ENCODE assay signal across 1 cellular context in the genomic region with DNA sequence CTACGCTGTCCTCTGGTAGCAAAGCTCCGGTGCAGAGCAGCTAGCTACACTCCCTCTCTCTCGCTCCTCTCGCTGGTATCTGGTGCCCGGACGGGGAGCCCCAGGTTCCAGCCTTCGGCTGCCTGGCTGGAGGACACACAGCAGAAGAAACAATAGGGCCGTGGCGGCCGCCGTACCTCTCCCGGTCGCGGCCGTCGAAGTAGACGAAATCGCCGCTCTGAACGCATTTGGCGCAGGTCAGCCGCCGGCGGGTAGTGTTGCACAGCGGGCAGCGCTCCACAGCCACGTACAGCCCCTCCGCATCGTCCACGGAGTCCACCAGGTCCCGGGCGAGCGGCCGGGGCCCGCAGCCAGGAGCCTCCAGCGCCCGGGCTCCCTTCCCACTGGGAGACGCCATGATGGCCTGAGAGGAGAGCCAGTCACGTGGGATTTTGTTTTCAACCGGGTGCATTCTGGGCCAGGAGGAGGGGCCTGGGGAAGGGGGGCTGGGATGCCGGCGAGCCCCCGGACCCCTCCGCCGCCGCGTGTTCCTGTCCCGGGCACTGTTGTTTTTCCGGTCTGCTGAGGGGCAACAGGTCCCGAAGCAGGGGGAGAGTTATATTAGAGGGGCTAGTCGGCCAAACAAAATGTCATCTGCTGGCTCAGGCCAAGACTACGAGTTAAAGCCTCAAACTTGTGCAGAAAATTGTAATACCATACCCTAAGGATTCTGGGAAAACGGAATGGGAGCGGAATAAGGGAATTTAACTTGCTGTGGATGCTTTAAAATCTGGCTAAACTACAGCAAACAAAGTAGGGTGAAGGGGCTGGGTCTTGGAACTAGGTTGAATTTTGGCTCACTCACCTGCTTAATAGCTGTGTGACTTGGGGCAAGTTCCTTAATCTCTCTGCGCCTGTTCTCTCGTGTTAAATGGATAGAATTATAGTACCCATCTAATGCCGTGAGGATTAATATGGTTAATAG.
A peak's percentile ranks its signal among the peaks of the same experiment; 100 is the strongest.
TF ChIP-seq lines count a peak whose summit lies in the region.

A gene with protein sequence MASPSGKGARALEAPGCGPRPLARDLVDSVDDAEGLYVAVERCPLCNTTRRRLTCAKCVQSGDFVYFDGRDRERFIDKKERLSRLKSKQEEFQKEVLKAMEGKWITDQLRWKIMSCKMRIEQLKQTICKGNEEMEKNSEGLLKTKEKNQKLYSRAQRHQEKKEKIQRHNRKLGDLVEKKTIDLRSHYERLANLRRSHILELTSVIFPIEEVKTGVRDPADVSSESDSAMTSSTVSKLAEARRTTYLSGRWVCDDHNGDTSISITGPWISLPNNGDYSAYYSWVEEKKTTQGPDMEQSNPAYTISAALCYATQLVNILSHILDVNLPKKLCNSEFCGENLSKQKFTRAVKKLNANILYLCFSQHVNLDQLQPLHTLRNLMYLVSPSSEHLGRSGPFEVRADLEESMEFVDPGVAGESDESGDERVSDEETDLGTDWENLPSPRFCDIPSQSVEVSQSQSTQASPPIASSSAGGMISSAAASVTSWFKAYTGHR (minus strand): TSS at position 405 of the 964 bp plus-strand sequence. CDS start 8 bp downstream, at position 397.

TF ChIP-seq in HepG2, 621 proteins besides CTCF, POLR2A, EP300 and RAD21 (continued from another document and continues in another):
- TF ChIP-seq MYNN (CRISPR knock-in tag; IDR thresholded peaks at IDR 0.05; ENCODE audit: low read depth) (0 out of 2 replicates have a peak, but pooled peaks have one; percentile 67), KLF9 (CRISPR knock-in tag; IDR thresholded peaks at IDR 0.05; ENCODE audit: low read depth) (peak; percentile 25; the same call in 1 of the 2 replicates), SAP130 (CRISPR knock-in tag; IDR thresholded peaks at IDR 0.05; ENCODE audit: low read depth) (peak; percentile 96), ZFP62 (CRISPR knock-in tag; IDR thresholded peaks at IDR 0.05) (no peak), PCBP2 (optimal IDR thresholded peaks at IDR 0.05; ENCODE audit: low read depth, low read length, poor library complexity, severe bottlenecking) (no peak), ZNF451 (CRISPR knock-in tag; IDR thresholded peaks at IDR 0.05) (0 out of 2 replicates have a peak, but pooled peaks have one; percentile 63), ARHGAP35 (CRISPR knock-in tag; IDR thresholded peaks at IDR 0.05; ENCODE audit: borderline replicate concordance) (0 out of 2 replicates have a peak, but pooled peaks have one; percentile 66), ZSCAN21 (CRISPR knock-in tag; IDR thresholded peaks at IDR 0.05; ENCODE audit: borderline replicate concordance) (0 out of 2 replicates have a peak, but pooled peaks have one; percentile 44), KDM3A (CRISPR knock-in tag; IDR thresholded peaks at IDR 0.05; ENCODE audit: low read depth) (peak; percentile 22; the same call in 1 of the 2 replicates), ZNF256 (CRISPR knock-in tag; conservative IDR thresholded peaks at IDR 0.05) (no peak), NFATC3 (CRISPR knock-in tag; IDR thresholded peaks at IDR 0.05) (no peak), ZNF337 (CRISPR knock-in tag; IDR thresholded peaks at IDR 0.05; ENCODE audit: borderline replicate concordance, low read depth) (no peak), BRCA1 (CRISPR knock-in tag; IDR thresholded peaks at IDR 0.05) (no peak; the same call in 1 of the 2 replicates), SMAD3 (CRISPR knock-in tag; IDR thresholded peaks at IDR 0.05) (peak; percentile 43; the same call in 1 of the 2 replicates), ZSCAN12 (CRISPR knock-in tag; IDR thresholded peaks at IDR 0.05) (no peak), PHF21A (CRISPR knock-in tag; IDR thresholded peaks at IDR 0.05) (no peak), KLF12 (CRISPR knock-in tag; IDR thresholded peaks at IDR 0.05; ENCODE audit: borderline replicate concordance) (peak; percentile 51; the same call in 1 of the 2 replicates)
- TF ChIP-seq, protein P1, sequence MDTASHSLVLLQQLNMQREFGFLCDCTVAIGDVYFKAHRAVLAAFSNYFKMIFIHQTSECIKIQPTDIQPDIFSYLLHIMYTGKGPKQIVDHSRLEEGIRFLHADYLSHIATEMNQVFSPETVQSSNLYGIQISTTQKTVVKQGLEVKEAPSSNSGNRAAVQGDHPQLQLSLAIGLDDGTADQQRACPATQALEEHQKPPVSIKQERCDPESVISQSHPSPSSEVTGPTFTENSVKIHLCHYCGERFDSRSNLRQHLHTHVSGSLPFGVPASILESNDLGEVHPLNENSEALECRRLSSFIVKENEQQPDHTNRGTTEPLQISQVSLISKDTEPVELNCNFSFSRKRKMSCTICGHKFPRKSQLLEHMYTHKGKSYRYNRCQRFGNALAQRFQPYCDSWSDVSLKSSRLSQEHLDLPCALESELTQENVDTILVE (CRISPR knock-in tag; IDR thresholded peaks at IDR 0.05) = peak; percentile 81
- TF ChIP-seq, protein P2, sequence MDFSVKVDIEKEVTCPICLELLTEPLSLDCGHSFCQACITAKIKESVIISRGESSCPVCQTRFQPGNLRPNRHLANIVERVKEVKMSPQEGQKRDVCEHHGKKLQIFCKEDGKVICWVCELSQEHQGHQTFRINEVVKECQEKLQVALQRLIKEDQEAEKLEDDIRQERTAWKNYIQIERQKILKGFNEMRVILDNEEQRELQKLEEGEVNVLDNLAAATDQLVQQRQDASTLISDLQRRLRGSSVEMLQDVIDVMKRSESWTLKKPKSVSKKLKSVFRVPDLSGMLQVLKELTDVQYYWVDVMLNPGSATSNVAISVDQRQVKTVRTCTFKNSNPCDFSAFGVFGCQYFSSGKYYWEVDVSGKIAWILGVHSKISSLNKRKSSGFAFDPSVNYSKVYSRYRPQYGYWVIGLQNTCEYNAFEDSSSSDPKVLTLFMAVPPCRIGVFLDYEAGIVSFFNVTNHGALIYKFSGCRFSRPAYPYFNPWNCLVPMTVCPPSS (IDR thresholded peaks at IDR 0.05) = no peak
- TF ChIP-seq, protein P3, sequence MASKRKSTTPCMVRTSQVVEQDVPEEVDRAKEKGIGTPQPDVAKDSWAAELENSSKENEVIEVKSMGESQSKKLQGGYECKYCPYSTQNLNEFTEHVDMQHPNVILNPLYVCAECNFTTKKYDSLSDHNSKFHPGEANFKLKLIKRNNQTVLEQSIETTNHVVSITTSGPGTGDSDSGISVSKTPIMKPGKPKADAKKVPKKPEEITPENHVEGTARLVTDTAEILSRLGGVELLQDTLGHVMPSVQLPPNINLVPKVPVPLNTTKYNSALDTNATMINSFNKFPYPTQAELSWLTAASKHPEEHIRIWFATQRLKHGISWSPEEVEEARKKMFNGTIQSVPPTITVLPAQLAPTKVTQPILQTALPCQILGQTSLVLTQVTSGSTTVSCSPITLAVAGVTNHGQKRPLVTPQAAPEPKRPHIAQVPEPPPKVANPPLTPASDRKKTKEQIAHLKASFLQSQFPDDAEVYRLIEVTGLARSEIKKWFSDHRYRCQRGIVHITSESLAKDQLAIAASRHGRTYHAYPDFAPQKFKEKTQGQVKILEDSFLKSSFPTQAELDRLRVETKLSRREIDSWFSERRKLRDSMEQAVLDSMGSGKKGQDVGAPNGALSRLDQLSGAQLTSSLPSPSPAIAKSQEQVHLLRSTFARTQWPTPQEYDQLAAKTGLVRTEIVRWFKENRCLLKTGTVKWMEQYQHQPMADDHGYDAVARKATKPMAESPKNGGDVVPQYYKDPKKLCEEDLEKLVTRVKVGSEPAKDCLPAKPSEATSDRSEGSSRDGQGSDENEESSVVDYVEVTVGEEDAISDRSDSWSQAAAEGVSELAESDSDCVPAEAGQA (IDR thresholded peaks at IDR 0.05; ENCODE audit: low read depth) = no peak
- TF ChIP-seq, protein P3 (CRISPR knock-in tag; IDR thresholded peaks at IDR 0.05; ENCODE audit: borderline replicate concordance) = no peak
- TF ChIP-seq, protein P4, sequence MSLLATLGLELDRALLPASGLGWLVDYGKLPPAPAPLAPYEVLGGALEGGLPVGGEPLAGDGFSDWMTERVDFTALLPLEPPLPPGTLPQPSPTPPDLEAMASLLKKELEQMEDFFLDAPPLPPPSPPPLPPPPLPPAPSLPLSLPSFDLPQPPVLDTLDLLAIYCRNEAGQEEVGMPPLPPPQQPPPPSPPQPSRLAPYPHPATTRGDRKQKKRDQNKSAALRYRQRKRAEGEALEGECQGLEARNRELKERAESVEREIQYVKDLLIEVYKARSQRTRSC (CRISPR knock-in tag; IDR thresholded peaks at IDR 0.05; ENCODE audit: low read depth) = 0 out of 2 replicates have a peak, but pooled peaks have one; percentile 33
- TF ChIP-seq, protein P5, sequence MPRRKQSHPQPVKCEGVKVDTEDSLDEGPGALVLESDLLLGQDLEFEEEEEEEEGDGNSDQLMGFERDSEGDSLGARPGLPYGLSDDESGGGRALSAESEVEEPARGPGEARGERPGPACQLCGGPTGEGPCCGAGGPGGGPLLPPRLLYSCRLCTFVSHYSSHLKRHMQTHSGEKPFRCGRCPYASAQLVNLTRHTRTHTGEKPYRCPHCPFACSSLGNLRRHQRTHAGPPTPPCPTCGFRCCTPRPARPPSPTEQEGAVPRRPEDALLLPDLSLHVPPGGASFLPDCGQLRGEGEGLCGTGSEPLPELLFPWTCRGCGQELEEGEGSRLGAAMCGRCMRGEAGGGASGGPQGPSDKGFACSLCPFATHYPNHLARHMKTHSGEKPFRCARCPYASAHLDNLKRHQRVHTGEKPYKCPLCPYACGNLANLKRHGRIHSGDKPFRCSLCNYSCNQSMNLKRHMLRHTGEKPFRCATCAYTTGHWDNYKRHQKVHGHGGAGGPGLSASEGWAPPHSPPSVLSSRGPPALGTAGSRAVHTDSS (CRISPR knock-in tag; conservative IDR thresholded peaks at IDR 0.05) = no peak
- TF ChIP-seq, protein P6, sequence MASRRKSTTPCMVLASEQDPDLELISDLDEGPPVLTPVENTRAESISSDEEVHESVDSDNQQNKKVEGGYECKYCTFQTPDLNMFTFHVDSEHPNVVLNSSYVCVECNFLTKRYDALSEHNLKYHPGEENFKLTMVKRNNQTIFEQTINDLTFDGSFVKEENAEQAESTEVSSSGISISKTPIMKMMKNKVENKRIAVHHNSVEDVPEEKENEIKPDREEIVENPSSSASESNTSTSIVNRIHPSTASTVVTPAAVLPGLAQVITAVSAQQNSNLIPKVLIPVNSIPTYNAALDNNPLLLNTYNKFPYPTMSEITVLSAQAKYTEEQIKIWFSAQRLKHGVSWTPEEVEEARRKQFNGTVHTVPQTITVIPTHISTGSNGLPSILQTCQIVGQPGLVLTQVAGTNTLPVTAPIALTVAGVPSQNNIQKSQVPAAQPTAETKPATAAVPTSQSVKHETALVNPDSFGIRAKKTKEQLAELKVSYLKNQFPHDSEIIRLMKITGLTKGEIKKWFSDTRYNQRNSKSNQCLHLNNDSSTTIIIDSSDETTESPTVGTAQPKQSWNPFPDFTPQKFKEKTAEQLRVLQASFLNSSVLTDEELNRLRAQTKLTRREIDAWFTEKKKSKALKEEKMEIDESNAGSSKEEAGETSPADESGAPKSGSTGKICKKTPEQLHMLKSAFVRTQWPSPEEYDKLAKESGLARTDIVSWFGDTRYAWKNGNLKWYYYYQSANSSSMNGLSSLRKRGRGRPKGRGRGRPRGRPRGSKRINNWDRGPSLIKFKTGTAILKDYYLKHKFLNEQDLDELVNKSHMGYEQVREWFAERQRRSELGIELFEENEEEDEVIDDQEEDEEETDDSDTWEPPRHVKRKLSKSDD (CRISPR knock-in tag; IDR thresholded peaks at IDR 0.05; ENCODE audit: low read depth) = no peak
- TF ChIP-seq, protein P7, sequence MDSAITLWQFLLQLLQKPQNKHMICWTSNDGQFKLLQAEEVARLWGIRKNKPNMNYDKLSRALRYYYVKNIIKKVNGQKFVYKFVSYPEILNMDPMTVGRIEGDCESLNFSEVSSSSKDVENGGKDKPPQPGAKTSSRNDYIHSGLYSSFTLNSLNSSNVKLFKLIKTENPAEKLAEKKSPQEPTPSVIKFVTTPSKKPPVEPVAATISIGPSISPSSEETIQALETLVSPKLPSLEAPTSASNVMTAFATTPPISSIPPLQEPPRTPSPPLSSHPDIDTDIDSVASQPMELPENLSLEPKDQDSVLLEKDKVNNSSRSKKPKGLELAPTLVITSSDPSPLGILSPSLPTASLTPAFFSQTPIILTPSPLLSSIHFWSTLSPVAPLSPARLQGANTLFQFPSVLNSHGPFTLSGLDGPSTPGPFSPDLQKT (CRISPR knock-in tag; IDR thresholded peaks at IDR 0.05; ENCODE audit: borderline replicate concordance) = no peak
- TF ChIP-seq, protein P8, sequence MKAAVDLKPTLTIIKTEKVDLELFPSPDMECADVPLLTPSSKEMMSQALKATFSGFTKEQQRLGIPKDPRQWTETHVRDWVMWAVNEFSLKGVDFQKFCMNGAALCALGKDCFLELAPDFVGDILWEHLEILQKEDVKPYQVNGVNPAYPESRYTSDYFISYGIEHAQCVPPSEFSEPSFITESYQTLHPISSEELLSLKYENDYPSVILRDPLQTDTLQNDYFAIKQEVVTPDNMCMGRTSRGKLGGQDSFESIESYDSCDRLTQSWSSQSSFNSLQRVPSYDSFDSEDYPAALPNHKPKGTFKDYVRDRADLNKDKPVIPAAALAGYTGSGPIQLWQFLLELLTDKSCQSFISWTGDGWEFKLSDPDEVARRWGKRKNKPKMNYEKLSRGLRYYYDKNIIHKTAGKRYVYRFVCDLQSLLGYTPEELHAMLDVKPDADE (CRISPR knock-in tag; IDR thresholded peaks at IDR 0.05) = no peak
